In genomic region chr11:126917531-126918204, GRCh38 we compare ENCODE assay signal across 8 cellular contexts.
A peak's percentile ranks its signal among the peaks of the same experiment; 100 is the strongest.
DNase-seq lines count a peak whose midpoint lies in the region; ATAC-seq and TF ChIP-seq lines count a peak whose summit lies in the region.

No MANE protein-coding gene starts in this region.

- no peaks in the 10 kb centered on the region for H3K4me1 Mint-ChIP-seq in naive thymus-derived CD4-positive, alpha-beta T cell
- H3K4me1 Mint-ChIP-seq in WTC11: peaks cover 9% of the 10 kb centered on the region

- no peaks in the 10 kb centered on the region for H3K27me3 Mint-ChIP-seq in naive thymus-derived CD4-positive, alpha-beta T cell
- H3K27me3 Mint-ChIP-seq in WTC11 (ENCODE audit: low read depth): no peaks in the 10 kb centered on the region

- H3K27ac Mint-ChIP-seq in naive thymus-derived CD4-positive, alpha-beta T cell: no peak overlapping the region
- no peak overlapping the region for H3K27ac Mint-ChIP-seq in WTC11

- H3K4me3 ChIP-seq in GM23248: peak overlapping the region; percentile 46
- H3K4me3 ChIP-seq in fibroblast of pulmonary artery (replicated peaks; ENCODE audit: low read depth, low read length): no peak overlapping the region
- no peak overlapping the region for H3K4me3 ChIP-seq in Peyer's patch
- no peak overlapping the region for H3K4me3 ChIP-seq in SJCRH30
- no peak overlapping the region for H3K4me3 ChIP-seq in naive thymus-derived CD4-positive, alpha-beta T cell (ENCODE audit: low read length)

- ATAC-seq in GM18519 (IDR thresholded peaks at IDR 0.05; ENCODE audit: low FRiP score, unreplicated experiment) (peak; percentile 93), WTC11 (no peak)
- no peak for ATAC-seq in naive thymus-derived CD4-positive, alpha-beta T cell

- peak overlapping the region; percentile 96 for H3K27ac ChIP-seq in GM23248
- H3K27ac ChIP-seq in Peyer's patch: no peak overlapping the region
- H3K27ac ChIP-seq in SJCRH30: no peak overlapping the region
- H3K27ac ChIP-seq in naive thymus-derived CD4-positive, alpha-beta T cell (ENCODE audit: low read depth, low read length): no peak overlapping the region

- peaks cover 70% of the 10 kb centered on the region for H3K79me2 ChIP-seq in GM23248 (ENCODE audit: insufficient read depth)

- peaks cover 0 to 2% (median 0%) of the 10 kb centered on the region in 11 donors for H3K9me3 Mint-ChIP-seq in naive thymus-derived CD4-positive, alpha-beta T cell
- H3K9me3 Mint-ChIP-seq in WTC11: peaks cover 5% of the 10 kb centered on the region

- in situ Hi-C loops in GM23248 (cut with MboI): no loop called here

- POLR2A ChIA-PET in naive thymus-derived CD4-positive, alpha-beta T cell (lab: Charles Lee): no interaction called here
- POLR2A ChIA-PET in WTC11 (lab: Charles Lee): no interaction called here

- H4K20me1 ChIP-seq in GM23248 (ENCODE audit: insufficient read depth): no peaks in the 10 kb centered on the region

- intact Hi-C loops in naive thymus-derived CD4-positive, alpha-beta T cell (cut with micrococcal nuclease): no loop called here

- H3K4me1 ChIP-seq in GM23248 (ENCODE audit: insufficient read depth) (peaks cover 40% of the 10 kb centered on the region), Peyer's patch (no peaks in the 10 kb centered on the region), SJCRH30 (no peaks in the 10 kb centered on the region)
- no peaks in the 10 kb centered on the region for H3K4me1 ChIP-seq in naive thymus-derived CD4-positive, alpha-beta T cell (ENCODE audit: control insufficient read depth in 2 of 2, insufficient read depth in 2 of 2, low read length in 2 of 2)

- DNase-seq in GM23248: peak; percentile 99
- peak; percentile 99 for DNase-seq in M059J (ENCODE audit: low read depth)
- peak; percentile 88 for DNase-seq in fibroblast of pulmonary artery (ENCODE audit: low read depth)
- DNase-seq in Peyer's patch: no peak
- DNase-seq in SJCRH30: no peak
- no peak for DNase-seq in naive thymus-derived CD4-positive, alpha-beta T cell
- no peak for DNase-seq in WTC11 (ENCODE audit: low spot score)

- peak overlapping the region; percentile 74 for H3K9ac ChIP-seq in GM23248

- CTCF ChIA-PET in naive thymus-derived CD4-positive, alpha-beta T cell (lab: Charles Lee): no interaction called here
- CTCF ChIA-PET in WTC11 (lab: Charles Lee): no interaction called here

- WGBS in GM23248 (ENCODE audit: low coverage in 1 of 2, low lambda C conversion rate in 2 of 2, missing lambda C conversion rate in 2 of 2), 2 experiments: 20 to 21% methylated on average over 9 of the region's 9 CpGs

- no peak overlapping the region for H3K4me3 Mint-ChIP-seq in naive thymus-derived CD4-positive, alpha-beta T cell
- no peak overlapping the region for H3K4me3 Mint-ChIP-seq in WTC11

- no peak for TF ChIP-seq POLR2A in Peyer's patch (IDR thresholded peaks at IDR 0.05)

- peak overlapping the region; percentile 58 for H3K4me2 ChIP-seq in GM23248 (ENCODE audit: unreplicated experiment)

- peaks cover 43% of the 10 kb centered on the region for H3F3A ChIP-seq in GM23248 (ENCODE audit: insufficient read depth)

- H2AFZ ChIP-seq in GM23248: no peak overlapping the region

- H3K36me3 Mint-ChIP-seq in naive thymus-derived CD4-positive, alpha-beta T cell: no peaks in the 10 kb centered on the region
- H3K36me3 Mint-ChIP-seq in WTC11: no peaks in the 10 kb centered on the region

- H3K9me2 ChIP-seq in GM23248 (ENCODE audit: insufficient read depth): no peaks in the 10 kb centered on the region

- H3K36me3 ChIP-seq in GM23248 (ENCODE audit: low read depth) (no peaks in the 10 kb centered on the region), Peyer's patch (no peaks in the 10 kb centered on the region), SJCRH30 (no peaks in the 10 kb centered on the region)
- no peaks in the 10 kb centered on the region for H3K36me3 ChIP-seq in naive thymus-derived CD4-positive, alpha-beta T cell (ENCODE audit: control insufficient read depth in 2 of 3, insufficient read depth in 3 of 3, low read length in 3 of 3)

- H3K27me3 ChIP-seq in GM23248 (replicated peaks; ENCODE audit: insufficient read depth) (no peaks in the 10 kb centered on the region), Peyer's patch (no peaks in the 10 kb centered on the region), SJCRH30 (no peaks in the 10 kb centered on the region)
- no peaks in the 10 kb centered on the region for H3K27me3 ChIP-seq in naive thymus-derived CD4-positive, alpha-beta T cell (ENCODE audit: control insufficient read depth in 2 of 2, insufficient read depth in 2 of 2, low read length in 2 of 2)

- TF ChIP-seq CTCF in fibroblast of pulmonary artery (IDR thresholded peaks at IDR 0.05; ENCODE audit: low read length, missing control alignments) (no peak), Peyer's patch (IDR thresholded peaks at IDR 0.05) (no peak), WTC11 (IDR thresholded peaks at IDR 0.05) (no peak)

- H3K9me3 ChIP-seq in GM23248 (ENCODE audit: low read depth) (no peaks in the 10 kb centered on the region), Peyer's patch (no peaks in the 10 kb centered on the region), SJCRH30 (replicated peaks) (no peaks in the 10 kb centered on the region)
- no peaks in the 10 kb centered on the region for H3K9me3 ChIP-seq in naive thymus-derived CD4-positive, alpha-beta T cell (ENCODE audit: control insufficient read depth in 2 of 3, low read length in 3 of 3)

TF ChIP-seq in WTC11, 78 proteins besides CTCF, POLR2A, EP300 and RAD21:
- no peak for TF ChIP-seq ESRRA (CRISPR knock-in tag; IDR thresholded peaks at IDR 0.05; ENCODE audit: borderline replicate concordance)
- TF ChIP-seq E2F1 (CRISPR knock-in tag; IDR thresholded peaks at IDR 0.05): no peak
- TF ChIP-seq OVOL2 (CRISPR knock-in tag; IDR thresholded peaks at IDR 0.05; ENCODE audit: borderline replicate concordance): no peak
- no peak for TF ChIP-seq SMAD4 (CRISPR knock-in tag; IDR thresholded peaks at IDR 0.05)
- TF ChIP-seq RELA (CRISPR knock-in tag; IDR thresholded peaks at IDR 0.05; ENCODE audit: borderline replicate concordance): no peak
- TF ChIP-seq CBFB (CRISPR knock-in tag; IDR thresholded peaks at IDR 0.05; ENCODE audit: low read depth): no peak
- no peak for TF ChIP-seq USF2 (CRISPR knock-in tag; IDR thresholded peaks at IDR 0.05)
- no peak for TF ChIP-seq ZNF671 (CRISPR knock-in tag; IDR thresholded peaks at IDR 0.05)

Comparison
In these comparisons a context has a peak if more than half of its experiments do, and no peak if none do; other contexts are left out.
1. DNase-seq: peak in GM23248 (single experiment), M059J (single experiment) and fibroblast of pulmonary artery (single experiment); none in Peyer's patch (0 of 3), SJCRH30 (0 of 2), naive thymus-derived CD4-positive, alpha-beta T cell (0 of 9) and WTC11 (single experiment).